16 cellular contexts compared by ENCODE assay signal in the genomic region with DNA sequence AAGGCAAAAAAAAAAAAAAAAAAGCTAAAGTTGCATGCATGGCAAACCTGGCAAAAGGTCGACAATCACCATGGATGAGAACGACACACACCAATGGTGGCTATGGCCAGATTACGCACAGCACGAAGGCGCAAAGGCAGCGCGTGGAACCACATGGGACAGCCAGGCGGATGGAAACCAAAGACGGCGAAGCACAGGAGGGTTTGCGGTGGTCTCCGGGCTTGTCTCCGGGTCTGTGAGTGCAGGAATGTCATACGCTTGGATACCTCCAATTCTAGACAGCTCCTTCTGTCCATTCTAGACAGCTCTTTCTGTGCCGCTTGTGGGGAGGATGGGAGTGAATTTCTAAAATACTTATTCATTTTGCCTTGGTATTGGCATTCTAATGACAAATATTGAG.
A peak's percentile ranks its signal among the peaks of the same experiment; 100 is the strongest.
DNase-seq lines count a peak whose midpoint lies in the region.
"Had no signal": no experiment of that assay in that cellular context is flagged by ENCODE, and none has a peak within 500 bp of the region (broad histone marks: within the 10 kb centered on the region; RNA-seq: fewer than 3 reads in every experiment).

No MANE protein-coding gene starts in this region.

- H2AFZ ChIP-seq in neuronal stem cell (ENCODE audit: low read length) (no peak overlapping the region), Karpas-422 (ENCODE audit: low read length) (no peak overlapping the region)

- H4K20me1 ChIP-seq in Karpas-422 (ENCODE audit: insufficient read depth, low read depth, low read length) = no peaks in the 10 kb centered on the region
- H4K20me1 ChIP-seq: BLaER1 treated with 17β-estradiol and CSF1 and Interleukin-3, amounts not matched to agents 10 nM and 100 nM had no signal

- H4K8ac ChIP-seq in neuronal stem cell (ENCODE audit: low read depth, low read length) = no peak overlapping the region

- WGBS in neuronal stem cell (ENCODE audit: extremely low coverage in 2 of 2, insufficient read length in 2 of 2, insufficient replicate concordance in 1 of 2), 2 donors = no CpG with 5 or more reads among the region's 15 CpGs

- no peak overlapping the region for H4K91ac ChIP-seq in neuronal stem cell (ENCODE audit: low read depth, low read length, poor library complexity)

- DNase-seq in G401 (ENCODE audit: low spot score) = peak; percentile 63
- peak; percentile 45 for DNase-seq in cerebellum (ENCODE audit: low spot score)
- no peak for DNase-seq in neuronal stem cell (ENCODE audit: low spot score)
- no peak for DNase-seq in Karpas-422
- no peak for DNase-seq in AG08395 (ENCODE audit: low spot score)
- no peak for DNase-seq in stimulated activated naive CD4-positive, alpha-beta T cell treated with Interleukin-2 at 50 U/mL for 16 hours (lab: John Stamatoyannopoulos, UW)
- DNase-seq: AML-193; BE2C; CD4-positive, alpha-beta T cell; CD8-positive, alpha-beta memory T cell; DMS53; DMS79 treated with DMSO at 0.1 percent for 48 hours; GOT3; HCEC 1CT had no signal

- no peak overlapping the region for H3K4ac ChIP-seq in neuronal stem cell (ENCODE audit: low read length)

- H3K4me3 ChIP-seq in neuronal stem cell (ENCODE audit: low read length in 2 of 2) (no peak overlapping the region), Karpas-422 (ENCODE audit: low read length) (no peak overlapping the region)
- H3K4me3 ChIP-seq: BLaER1 treated with 17β-estradiol and CSF1 and Interleukin-3, amounts not matched to agents 10 nM and 100 nM had no signal

- no peaks in the 10 kb centered on the region for H3K9me2 ChIP-seq in Karpas-422 (replicated peaks; ENCODE audit: insufficient read depth, low read length)

- H3K4me1 ChIP-seq in neuronal stem cell (ENCODE audit: control insufficient read depth in 2 of 2, insufficient read depth in 1 of 2, low read depth in 1 of 2, low read length in 2 of 2) (no peaks in the 10 kb centered on the region), Karpas-422 (ENCODE audit: low read length) (no peaks in the 10 kb centered on the region)
- H3K4me1 ChIP-seq: BE2C had no signal

- H3K18ac ChIP-seq in neuronal stem cell (ENCODE audit: low read length) = no peak overlapping the region

- no peak overlapping the region for H3K23ac ChIP-seq in neuronal stem cell (ENCODE audit: low read depth, low read length, poor library complexity)

- H3K9ac ChIP-seq in neuronal stem cell (ENCODE audit: low read depth, low read length, poor library complexity) = peak overlapping the region; percentile 54
- H3K9ac ChIP-seq in Karpas-422 (ENCODE audit: low read length) = no peak overlapping the region
- H3K9ac ChIP-seq: BLaER1 treated with 17β-estradiol and CSF1 and Interleukin-3, amounts not matched to agents 10 nM and 100 nM had no signal

- H3K9me3 ChIP-seq in neuronal stem cell (replicated peaks in 1 of 2; ENCODE audit: control insufficient read depth in 2 of 2, insufficient read depth in 1 of 2, low read depth in 1 of 2, low read length in 2 of 2) = no peaks in the 10 kb centered on the region
- no peaks in the 10 kb centered on the region for H3K9me3 ChIP-seq in Karpas-422 (ENCODE audit: low read length)
- H3K9me3 ChIP-seq: BE2C; BLaER1 treated with 17β-estradiol and CSF1 and Interleukin-3, amounts not matched to agents 10 nM and 100 nM had no signal

- H3K14ac ChIP-seq in neuronal stem cell (ENCODE audit: low read length) = no peak overlapping the region

- H3K36me3 ChIP-seq in neuronal stem cell (replicated peaks in 1 of 2; ENCODE audit: control insufficient read depth in 2 of 2, insufficient read depth in 2 of 2, low read length in 2 of 2) = no peaks in the 10 kb centered on the region
- no peaks in the 10 kb centered on the region for H3K36me3 ChIP-seq in Karpas-422 (ENCODE audit: insufficient read depth, low read length)
- H3K36me3 ChIP-seq: BE2C; BLaER1 treated with 17β-estradiol and CSF1 and Interleukin-3, amounts not matched to agents 10 nM and 100 nM had no signal

- H2BK120ac ChIP-seq in neuronal stem cell (ENCODE audit: low read depth, low read length) = no peak overlapping the region

- H3K4me2 ChIP-seq in neuronal stem cell (ENCODE audit: insufficient read depth, low read length, poor library complexity, severe bottlenecking) = peak overlapping the region; percentile 3
- no peak overlapping the region for H3K4me2 ChIP-seq in Karpas-422 (ENCODE audit: low read depth, low read length, poor library complexity, severe bottlenecking)
- H3K4me2 ChIP-seq: BLaER1 treated with 17β-estradiol and CSF1 and Interleukin-3, amounts not matched to agents 10 nM and 100 nM had no signal

- no peak overlapping the region for H2BK15ac ChIP-seq in neuronal stem cell (ENCODE audit: low read length)

- H2AK5ac ChIP-seq in neuronal stem cell (ENCODE audit: low read depth, low read length) = no peak overlapping the region

- H3K27me3 ChIP-seq in neuronal stem cell (ENCODE audit: control insufficient read depth in 3 of 3, insufficient read depth in 3 of 3, low read depth in 1 of 3, low read length in 3 of 3) (no peaks in the 10 kb centered on the region), Karpas-422 (ENCODE audit: low read length) (0 out of 2 replicates have a peak, but pooled peaks cover 3% of the 10 kb centered on the region)
- H3K27me3 ChIP-seq: BE2C had no signal

- in situ Hi-C loops in G401 (cut with HindIII; ENCODE audit: low sequenced_read_pairs) = no loop called here

- no peak overlapping the region for H2BK5ac ChIP-seq in neuronal stem cell (ENCODE audit: low read length)

- no peaks in the 10 kb centered on the region for H3K79me2 ChIP-seq in Karpas-422 (ENCODE audit: low read length)

- H2BK12ac ChIP-seq in neuronal stem cell (ENCODE audit: low read length) = no peak overlapping the region

- no peak overlapping the region for H3K27ac ChIP-seq in neuronal stem cell (replicated peaks; ENCODE audit: low read length)
- no peak overlapping the region for H3K27ac ChIP-seq in Karpas-422 (ENCODE audit: low read length)
- H3K27ac ChIP-seq: 22Rv1; BLaER1 treated with 17β-estradiol and CSF1 and Interleukin-3, amounts not matched to agents 10 nM and 100 nM had no signal

- H3K79me1 ChIP-seq in neuronal stem cell (ENCODE audit: low read depth, low read length) = peaks cover 3% of the 10 kb centered on the region

Comparison
In these comparisons a context has a peak if more than half of its experiments do, and no peak if none do; other contexts are left out.
1. DNase-seq: peak in G401 (single experiment) and cerebellum (single experiment); none in neuronal stem cell (single experiment), Karpas-422 (single experiment), AG08395 (single experiment) and stimulated activated naive CD4-positive, alpha-beta T cell treated with Interleukin-2 at 50 U/mL for 16 hours (single experiment).